Comparison of ENCODE assay signal across 18 cellular contexts in genomic region chr11:19648321-19648720, GRCh38.
"Had no signal": no experiment of that assay in that cellular context is flagged by ENCODE, and none has a peak within 500 bp of the region (broad histone marks: within the 10 kb centered on the region; RNA-seq: fewer than 3 reads in every experiment).

No MANE protein-coding gene starts in this region.

- H3K27me3 ChIP-seq: esophagus muscularis mucosa, thyroid gland had no signal

- H3K27ac ChIP-seq: esophagus muscularis mucosa, lower lobe of right lung, thyroid gland had no signal

- H3K27ac Mint-ChIP-seq: activated CD4-positive, alpha-beta T cell treated with anti-CD3 and anti-CD28 coated beads for 36 hours; activated naive CD8-positive, alpha-beta T cell; dendritic cell treated with granulocyte-macrophage colony-stimulating factor and Interleukin-4, amounts not matched to agents 40 ng/mL and 50 ng/mL, for 4 days; immature natural killer cell; mesothelial cell of epicardium; nephron progenitor cell; WTC11 had no signal

- DNase-seq: activated CD4-positive, alpha-beta T cell treated with anti-CD3 and anti-CD28 coated beads for 36 hours; activated CD4-positive, alpha-beta T cell treated with anti-CD3 and anti-CD28 coated beads, Interleukin-2, amount 50 U/mL, for 48 hours; activated gamma-delta T cell treated with Interleukin-2 at 50 U/mL for 16 hours; cerebellar nuclear complex; effector memory CD4-positive, alpha-beta T cell; immature natural killer cell; left cardiac atrium; lower lobe of right lung; nephron progenitor cell; nucleus accumbens; stimulated activated CD4-positive, alpha-beta T cell treated with anti-CD3 and anti-CD28 coated beads, Interleukin-1b, Interleukin-23, amount 100 ng/mL, for 48 hours; stimulated activated naive CD4-positive, alpha-beta T cell treated with Interleukin-2 at 50 U/mL for 16 hours; thyroid gland had no signal

- H3K36me3 Mint-ChIP-seq: activated naive CD8-positive, alpha-beta T cell; immature natural killer cell; mesothelial cell of epicardium; WTC11 had no signal

- H3K9me3 Mint-ChIP-seq: dendritic cell treated with granulocyte-macrophage colony-stimulating factor and Interleukin-4, amounts not matched to agents 40 ng/mL and 50 ng/mL, for 4 days; immature natural killer cell; nephron progenitor cell; WTC11 had no signal

- H3K4me1 ChIP-seq: lower lobe of right lung had no signal

- H3K36me3 ChIP-seq: esophagus muscularis mucosa, lower lobe of right lung, thyroid gland had no signal

- H3K4me3 ChIP-seq: esophagus muscularis mucosa, lower lobe of right lung, thyroid gland had no signal

- H3K4me3 Mint-ChIP-seq: activated CD4-positive, alpha-beta T cell treated with anti-CD3 and anti-CD28 coated beads for 36 hours; activated naive CD8-positive, alpha-beta T cell; dendritic cell treated with granulocyte-macrophage colony-stimulating factor and Interleukin-4, amounts not matched to agents 40 ng/mL and 50 ng/mL, for 4 days; immature natural killer cell; mesothelial cell of epicardium; nephron progenitor cell; WTC11 had no signal

- ATAC-seq: activated CD4-positive, alpha-beta T cell treated with anti-CD3 and anti-CD28 coated beads for 36 hours; left cardiac atrium; lower lobe of right lung; WTC11 had no signal

- H3K4me1 Mint-ChIP-seq: activated CD4-positive, alpha-beta T cell treated with anti-CD3 and anti-CD28 coated beads for 36 hours; WTC11 had no signal

- H3K9me3 ChIP-seq: esophagus muscularis mucosa, lower lobe of right lung, thyroid gland had no signal
